17 cellular contexts compared by ENCODE assay signal in genomic region chr1:3707939-3708328, GRCh38. TPM values are rescaled to one million over a fixed set of nuclear protein-coding genes. Genes with fewer than 3 reads are reported as not detected.
DNase-seq lines count a peak whose midpoint lies in the region; TF ChIP-seq lines count a peak whose summit lies in the region.
"Had no signal": no experiment of that assay in that cellular context is flagged by ENCODE, and none has a peak within 500 bp of the region (broad histone marks: within the 10 kb centered on the region; RNA-seq: fewer than 3 reads in every experiment).

No MANE protein-coding gene starts in this region.

- H3K36me3 ChIP-seq in PC-9 (ENCODE audit: low read depth) = no peaks in the 10 kb centered on the region
- H3K36me3 ChIP-seq: HAP-1, SJCRH30 had no signal

- no TSS peak for BruUV-seq in PC-9 (replicated peaks; lab: Mats Ljungman, UMichigan)

- H2AFZ ChIP-seq in PC-9 = no peak overlapping the region

- H3K27me3 Mint-ChIP-seq in neural crest cell (ENCODE audit: low read depth) = peaks cover 36% of the 10 kb centered on the region

- H3K27ac ChIP-seq in PC-9 = no peak overlapping the region
- H3K27ac ChIP-seq: SJCRH30 had no signal

- H3K27me3 ChIP-seq in PC-9 (ENCODE audit: insufficient read depth, low read depth) = peaks cover 24% of the 10 kb centered on the region; the same call in 1 of the 2 replicates
- H3K27me3 ChIP-seq: SJCRH30 had no signal

- TF ChIP-seq CTCF in PC-9 (conservative IDR thresholded peaks at IDR 0.05) = no peak
- no peak for TF ChIP-seq CTCF in epithelial cell of esophagus (IDR thresholded peaks at IDR 0.05; ENCODE audit: insufficient read depth, low read depth, low read length, missing control alignments)
- TF ChIP-seq CTCF in neural crest cell (conservative IDR thresholded peaks at IDR 0.05) = no peak

- H3K9me3 Mint-ChIP-seq in neural crest cell = no peaks in the 10 kb centered on the region

- peak overlapping the region; percentile 27 for H3K27ac Mint-ChIP-seq in neural crest cell (ENCODE audit: unreplicated experiment)

- H3K4me3 ChIP-seq in PC-9 (no peak overlapping the region), epithelial cell of esophagus (ENCODE audit: low read length) (peak overlapping the region; percentile 58)
- H3K4me3 ChIP-seq: HAP-1, SJCRH30 had no signal

- H3K9me2 ChIP-seq in PC-9 (ENCODE audit: insufficient read depth) = no peaks in the 10 kb centered on the region

- H3F3A ChIP-seq in PC-9 (ENCODE audit: insufficient read depth, low read depth) = peaks cover 15% of the 10 kb centered on the region

- H3K4me1 Mint-ChIP-seq in neural crest cell = no peaks in the 10 kb centered on the region

- peak overlapping the region; percentile 70; the same call in 1 of the 2 replicates for H3K4me2 ChIP-seq in PC-9

- POLR2A ChIA-PET in PC-9 (lab: Charles Lee; ENCODE audit: unreplicated experiment) = no interaction called here

- intact Hi-C loops in PC-9 (cut with micrococcal nuclease; ENCODE audit: unreplicated experiment) = no loop called here

- no peaks in the 10 kb centered on the region for H3K36me3 Mint-ChIP-seq in neural crest cell (ENCODE audit: low read depth)

- H3K9me3 ChIP-seq in PC-9 (ENCODE audit: insufficient read depth, low read depth) = no peaks in the 10 kb centered on the region
- H3K9me3 ChIP-seq: HAP-1, SJCRH30 had no signal

- no peak overlapping the region for H3K4me3 Mint-ChIP-seq in neural crest cell

- DNase-seq in PC-9 (no peak), epithelial cell of esophagus (ENCODE audit: low read depth) (no peak), neural crest cell (ENCODE audit: low read depth, low spot score) (no peak), DMS79 treated with DMSO at 0.1 percent for 48 hours (lab: John Stamatoyannopoulos, UW) (no peak), NCI-H1694 (lab: John Stamatoyannopoulos, UW) (no peak)
- DNase-seq in stimulated activated CD4-positive, alpha-beta T cell treated with anti-CD3 and anti-CD28 coated beads, Interleukin-12 subunit alpha, Interleukin-12 subunit beta, amount 100 ng/mL, for 4 hours = no peak
- DNase-seq in stimulated activated CD4-positive, alpha-beta T cell treated with anti-CD3 and anti-CD28 coated beads, Interleukin-2, amount 100 ng/mL, for 24 hours = no peak
- DNase-seq: ACHN, C1 segment of cervical spinal cord, NCI-H1105, NCI-H1694 treated with DMSO at 0.1 percent for 48 hours, NCI-H226, NCI-H524 had no signal

- peaks cover 52% of the 10 kb centered on the region for H3K4me1 ChIP-seq in PC-9 (replicated peaks; ENCODE audit: insufficient read depth)
- H3K4me1 ChIP-seq: HAP-1 had no signal

- no peaks in the 10 kb centered on the region for H3K79me2 ChIP-seq in PC-9 (ENCODE audit: low read depth)

- peaks cover 7% of the 10 kb centered on the region; the same call in 1 of the 2 replicates for H4K20me1 ChIP-seq in PC-9 (ENCODE audit: insufficient read depth)

- CTCF ChIA-PET in PC-9 (lab: Charles Lee) = no interaction called here

RNA-seq across cellular contexts. Expression of gene CCDC27, which starts 44.3 kb away (rescaled TPM):
- total RNA-seq in PC-9 (2021) (not detected in 2 replicates), neural crest cell (not detected in 2 replicates)
- total RNA-seq: LHCN-M2, PC-3, SJCRH30 had no signal

RNA-seq across cellular contexts. Expression of gene TP73, which starts 55.6 kb away (rescaled TPM):
- total RNA-seq in PC-9 (2021) = 6.2 and 6.9 TPM in 2 replicates
- total RNA-seq in neural crest cell = 1.5 and 2.1 TPM in 2 replicates

RNA-seq across cellular contexts. Expression of gene WRAP73, which starts 58.0 kb away (rescaled TPM):
- total RNA-seq in PC-9 (2021) = 23.8 and 25.5 TPM in 2 replicates
- total RNA-seq in neural crest cell = 26.0 and 28.9 TPM in 2 replicates
